ENCODE assay signal across 13 cellular contexts in the genomic region with DNA sequence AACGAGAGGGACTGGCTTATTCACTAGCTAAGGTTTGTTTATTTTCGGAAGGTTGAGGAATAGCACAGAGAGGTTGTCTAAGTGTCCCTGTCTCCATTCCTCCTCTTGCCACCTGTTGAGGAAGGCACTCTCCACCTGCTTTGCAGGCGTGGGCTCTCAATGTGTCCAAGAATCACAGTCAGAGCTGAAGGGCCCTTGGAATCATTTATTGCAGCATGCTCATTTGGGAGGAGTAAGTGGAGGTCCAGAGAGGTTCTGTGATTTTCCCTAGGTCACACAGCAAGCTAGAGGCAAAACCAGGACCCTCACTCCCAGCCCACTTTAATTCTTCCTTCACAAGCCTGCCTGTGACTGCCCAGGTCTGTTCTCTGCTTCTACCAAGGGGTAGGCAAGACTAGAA. TPM values are rescaled to one million over a fixed set of nuclear protein-coding genes. Genes with fewer than 3 reads are reported as not detected.
DNase-seq lines count a peak whose midpoint lies in the region; ATAC-seq and TF ChIP-seq lines count a peak whose summit lies in the region.
"Had no signal": no experiment of that assay in that cellular context is flagged by ENCODE, and none has a peak within 500 bp of the region (broad histone marks: within the 10 kb centered on the region; RNA-seq: fewer than 3 reads in every experiment).

No MANE protein-coding gene starts in this region.

- H3K4me1 ChIP-seq in heart right ventricle, result peaks cover 68 to 100% (median 100%) of the 10 kb centered on the region in 9 donors
- peaks cover 51% of the 10 kb centered on the region for H3K4me1 ChIP-seq in ovary (ENCODE audit: insufficient read depth)

- no peak for ATAC-seq in heart right ventricle
- no peak for ATAC-seq in left ventricle myocardium superior
- no peak for ATAC-seq in GM21526 (IDR thresholded peaks at IDR 0.05; ENCODE audit: low FRiP score, unreplicated experiment)
- ATAC-seq in GM21825 (IDR thresholded peaks at IDR 0.05; ENCODE audit: unreplicated experiment), result no peak
- no peak for ATAC-seq in GM21423 (IDR thresholded peaks at IDR 0.05; ENCODE audit: unreplicated experiment)

- H3K4me3 ChIP-seq in heart right ventricle, result no peak overlapping the region
- H3K4me3 ChIP-seq in dorsolateral prefrontal cortex, result peak overlapping the region in 15 of 59 donors; percentile 3 to 33 (median 18)
- H3K4me3 ChIP-seq in ovary, result no peak overlapping the region

- DNase-seq in heart right ventricle (no peak), left ventricle myocardium superior (no peak), dorsolateral prefrontal cortex (peak in 1 of 10 donors; percentile 8), ovary (no peak), germinal center (ENCODE audit: low spot score) (no peak)
- DNase-seq: activated CD4-positive, alpha-beta T cell treated with anti-CD3 and anti-CD28 coated beads, Interleukin-2, amount 50 U/mL, for 48 hours; activated naive CD8-positive, alpha-beta T cell treated with anti-CD3 and anti-CD28 coated beads, Interleukin-2, amount 10 ng/mL, durations not matched to agents 7 days and 5 days; mesendoderm; NCI-H2171 had no signal

- H3K27ac ChIP-seq in heart right ventricle, result peak overlapping the region; percentile 10 to 96 (median 80)
- H3K27ac ChIP-seq in dorsolateral prefrontal cortex, result peak overlapping the region in 56 of 59 donors; percentile 1 to 93 (median 68)
- peak overlapping the region; percentile 9 to 69 for H3K27ac ChIP-seq in ovary
- H3K27ac ChIP-seq: KMS-11 had no signal

- H3K27me3 ChIP-seq in heart right ventricle, result no peaks in the 10 kb centered on the region
- no peaks in the 10 kb centered on the region for H3K27me3 ChIP-seq in dorsolateral prefrontal cortex
- no peaks in the 10 kb centered on the region for H3K27me3 ChIP-seq in ovary

- TF ChIP-seq POLR2A in ovary (IDR thresholded peaks at IDR 0.05), result no peak

- TF ChIP-seq CTCF in heart right ventricle (IDR thresholded peaks at IDR 0.05), result no peak
- no peak for TF ChIP-seq CTCF in dorsolateral prefrontal cortex (IDR thresholded peaks at IDR 0.05 in 54 of 56, conservative IDR thresholded peaks at IDR 0.05 in 2 of 56; ENCODE audit: low read depth in 1 of 56, partially characterized antibody in 56 of 56)
- TF ChIP-seq CTCF in ovary (IDR thresholded peaks at IDR 0.05), result no peak

- TF ChIP-seq EP300 in ovary (IDR thresholded peaks at IDR 0.05), result no peak

- 75 to 77% methylated on average over 3 of the region's 3 CpGs for WGBS in heart right ventricle, 2 donors
- 73 to 83% (median 79%) methylated on average over 3 of the region's 3 CpGs for WGBS in ovary, 3 donors

- H3K9me3 ChIP-seq in heart right ventricle, result no peaks in the 10 kb centered on the region
- H3K9me3 ChIP-seq in ovary, result no peaks in the 10 kb centered on the region

- peaks cover 0 to 23% (median 0%) of the 10 kb centered on the region in 9 donors for H3K36me3 ChIP-seq in heart right ventricle
- no peaks in the 10 kb centered on the region for H3K36me3 ChIP-seq in ovary

- intact Hi-C loops in heart right ventricle (cut with DNase I) (loop anchor here in 1 of 10 donors (5.0 kb wide), 2 partner anchors 42 to 87 kb away; no protein-coding TSS in a partner anchor), left ventricle myocardium superior (cut with micrococcal nuclease) (no loop called here), dorsolateral prefrontal cortex (cut with DNase I) (no loop called here), ovary (cut with DNase I) (loop anchor here in 2 of 4 donors (5.0 kb wide), 2 partner anchors 82 to 92 kb away; no protein-coding TSS in a partner anchor)

RNA-seq across cellular contexts. Expression of a gene that starts 21.3 kb away (rescaled TPM):
- total RNA-seq in heart right ventricle, result 100 to 1,000 TPM in 1 of 10 donors, 10 to 100 TPM in 9; 18.3 to 108 (median 72.9) TPM
- 10 to 100 TPM; 21.1 to 39.6 TPM for polyA plus RNA-seq in heart right ventricle
- 67.3 TPM for total RNA-seq in left ventricle myocardium superior
- 100 to 1,000 TPM in 118 of 120 experiments, 10 to 100 TPM in 2; 78.3 to 259 (median 179) TPM for total RNA-seq in dorsolateral prefrontal cortex
- 100 to 1,000 TPM in 3 of 7 donors, 10 to 100 TPM in 4; 12.7 to 160 (median 94.6) TPM for total RNA-seq in ovary
- 10 to 100 TPM; 20.0 to 41.4 TPM for polyA plus RNA-seq in ovary
